10 cellular contexts compared by ENCODE assay signal in the genomic region with DNA sequence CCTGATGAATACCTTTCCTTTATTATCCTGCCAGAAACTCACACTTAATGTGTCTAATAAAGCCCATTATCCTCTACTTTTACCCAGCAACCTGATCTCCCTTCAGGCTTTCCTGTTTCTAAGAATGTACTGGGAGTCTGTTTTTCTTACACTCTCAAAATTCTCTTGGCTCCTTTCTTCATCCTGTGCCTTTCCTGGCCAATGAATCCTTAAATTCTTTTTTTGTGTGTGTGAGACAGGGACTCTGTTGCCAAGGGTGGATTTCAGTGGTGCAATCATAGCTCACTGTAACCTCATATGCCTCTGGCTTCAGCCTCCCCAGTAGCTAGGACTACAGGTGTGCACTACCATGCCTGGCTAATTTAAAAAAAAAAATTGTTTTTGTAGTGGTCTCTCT.
DNase-seq lines count a peak whose midpoint lies in the region; ATAC-seq, FAIRE-seq and TF ChIP-seq lines count a peak whose summit lies in the region.
"Had no signal": no experiment of that assay in that cellular context is flagged by ENCODE, and none has a peak within 500 bp of the region (broad histone marks: within the 10 kb centered on the region; RNA-seq: fewer than 3 reads in every experiment).

No MANE protein-coding gene starts in this region.

- no peaks in the 10 kb centered on the region for H3K9me3 ChIP-seq in keratinocyte (ENCODE audit: control insufficient read depth, low read depth, low read length)

- H2AFZ ChIP-seq in keratinocyte (ENCODE audit: control insufficient read depth, low read length) = no peak overlapping the region

- no peaks in the 10 kb centered on the region for H4K20me1 ChIP-seq in keratinocyte (ENCODE audit: control insufficient read depth, extremely low read depth, insufficient read depth, low read length)

- peak overlapping the region; percentile 65 for H3K27ac ChIP-seq in keratinocyte (ENCODE audit: control insufficient read depth, insufficient read depth, low read length)

- TF ChIP-seq CTCF in bronchial epithelial cell (IDR thresholded peaks at IDR 0.05; ENCODE audit: insufficient read depth, low read length, severe bottlenecking) (no peak), keratinocyte (optimal IDR thresholded peaks at IDR 0.05 in 1 of 3, IDR thresholded peaks at IDR 0.05 in 1 of 3, conservative IDR thresholded peaks at IDR 0.05 in 1 of 3; ENCODE audit: extremely low read depth in 1 of 3, insufficient read depth in 2 of 3, low read length in 3 of 3) (no peak)

- H3K4me2 ChIP-seq in keratinocyte (ENCODE audit: control insufficient read depth, extremely low read depth, insufficient read depth, low read depth, low read length) = no peak overlapping the region

- no peak for FAIRE-seq in bronchial epithelial cell (lab: Jason Lieb, UNC)
- no peak for FAIRE-seq in keratinocyte (lab: Jason Lieb, UNC)
- FAIRE-seq: TTC549 had no signal

- no peak overlapping the region for H3K9ac ChIP-seq in keratinocyte (ENCODE audit: control insufficient read depth, extremely low read depth, insufficient read depth, low read length)

- H3K4me3 ChIP-seq in bronchial epithelial cell (ENCODE audit: low read depth, low read length) = no peak overlapping the region
- H3K4me3 ChIP-seq in keratinocyte (ENCODE audit: control insufficient read depth in 2 of 3, extremely low read depth in 1 of 3, insufficient read depth in 2 of 3, low read depth in 1 of 3, low read length in 3 of 3) = no peak overlapping the region
- no peak overlapping the region for H3K4me3 ChIP-seq in H7 (ENCODE audit: insufficient read depth, low read depth, low read length)

- dilution Hi-C loops in keratinocyte (cut with MboI; ENCODE audit: extremely low pct_ligation_motif_present, low sequenced_read_pairs) = no loop called here

- H3K4me1 ChIP-seq in keratinocyte (ENCODE audit: control insufficient read depth, extremely low read depth, insufficient read depth, low read length) = peaks cover 17% of the 10 kb centered on the region

- H3K27me3 ChIP-seq in bronchial epithelial cell (ENCODE audit: control insufficient read depth, insufficient read depth, low read length) = no peaks in the 10 kb centered on the region
- H3K27me3 ChIP-seq in keratinocyte (ENCODE audit: control insufficient read depth, extremely low read depth, insufficient read depth, low read length) = no peaks in the 10 kb centered on the region
- H3K27me3 ChIP-seq in H7 (ENCODE audit: control insufficient read depth, insufficient read depth, low read length) = no peaks in the 10 kb centered on the region

- no peaks in the 10 kb centered on the region for H3K36me3 ChIP-seq in bronchial epithelial cell (ENCODE audit: control insufficient read depth, insufficient read depth, low read length)
- H3K36me3 ChIP-seq in keratinocyte (ENCODE audit: control insufficient read depth in 2 of 2, extremely low read depth in 1 of 2, insufficient read depth in 2 of 2, low read length in 2 of 2) = peaks cover 0 to 1% of the 10 kb centered on the region in 2 experiments
- no peaks in the 10 kb centered on the region for H3K36me3 ChIP-seq in H7 (replicated peaks; ENCODE audit: control insufficient read depth, insufficient read depth, low read length)

- ATAC-seq in GM19397 (IDR thresholded peaks at IDR 0.05; ENCODE audit: unreplicated experiment) = no peak
- ATAC-seq in HG03159 (IDR thresholded peaks at IDR 0.05; ENCODE audit: unreplicated experiment) = no peak

- peak; percentile 43 for DNase-seq in M059J (ENCODE audit: low read depth)
- DNase-seq in bronchial epithelial cell (ENCODE audit: low read depth) = peak; percentile 29
- DNase-seq in keratinocyte (ENCODE audit: low read depth, low spot score) = no peak
- peak; percentile 18 for DNase-seq in superior temporal gyrus (ENCODE audit: extremely low spot score)
- no peak for DNase-seq in H7
- no peak for DNase-seq in DMS114 treated with DMSO at 0.1 percent for 48 hours (lab: John Stamatoyannopoulos, UW; ENCODE audit: unreplicated experiment)
- DNase-seq: effector memory CD4-positive, alpha-beta T cell had no signal

- no peaks in the 10 kb centered on the region for H3K79me2 ChIP-seq in keratinocyte (ENCODE audit: control insufficient read depth, insufficient read depth, low read length)

- H3K9me1 ChIP-seq in keratinocyte (ENCODE audit: control insufficient read depth, extremely low read depth, insufficient read depth, low read length) = no peaks in the 10 kb centered on the region

Comparison
In these comparisons a context has a peak if more than half of its experiments do, and no peak if none do; other contexts are left out.
1. DNase-seq: peak in M059J (single experiment), bronchial epithelial cell (single experiment) and superior temporal gyrus (single experiment); none in keratinocyte (single experiment), H7 (single experiment) and DMS114 treated with DMSO at 0.1 percent for 48 hours (single experiment).